Comparison of ENCODE assay signal across 27 cellular contexts in genomic region chr6:132096245-132096644, GRCh38.
"Had no signal": no experiment of that assay in that cellular context is flagged by ENCODE, and none has a peak within 500 bp of the region (broad histone marks: within the 10 kb centered on the region; RNA-seq: fewer than 3 reads in every experiment).

No MANE protein-coding gene starts in this region.

- H3K36me3 Mint-ChIP-seq: activated CD4-positive, alpha-beta memory T cell treated with anti-CD3 and anti-CD28 coated beads for 36 hours; activated naive CD8-positive, alpha-beta T cell treated with anti-CD3 and anti-CD28 coated beads, Interleukin-2, amount 10 ng/mL, durations not matched to agents 7 days and 5 days; neural progenitor cell had no signal

- H3K36me3 ChIP-seq: esophagus muscularis mucosa, left lung, neural progenitor cell, thoracic aorta, upper lobe of left lung had no signal

- H3K27me3 ChIP-seq: esophagus muscularis mucosa, foreskin keratinocyte, left lung, neural progenitor cell, upper lobe of left lung had no signal

- DNase-seq: activated CD4-positive, alpha-beta memory T cell treated with anti-CD3 and anti-CD28 coated beads for 36 hours; activated CD4-positive, alpha-beta T cell treated with anti-CD3 and anti-CD28 coated beads for 48 hours; activated CD4-positive, CD25-positive, alpha-beta regulatory T cell; activated naive CD4-positive, alpha-beta T cell treated with anti-CD3 and anti-CD28 coated beads for 36 hours; activated naive CD8-positive, alpha-beta T cell treated with anti-CD3 and anti-CD28 coated beads, Interleukin-2, amount 10 ng/mL, durations not matched to agents 7 days and 5 days; activated T-cell treated with anti-CD3 and anti-CD28 coated beads, Interleukin-2, amount 50 U/mL, for 48 hours; amygdala; cerebellar nuclear complex; foreskin keratinocyte; kidney glomerular epithelial cell; left lung; naive thymus-derived CD8-positive, alpha-beta T cell; posterior cingulate gyrus; stimulated activated CD4-positive, alpha-beta T cell treated with anti-CD3 and anti-CD28 coated beads, Interleukin-15, amount 100 ng/mL, for 24 hours; stimulated activated CD4-positive, alpha-beta T cell treated with anti-CD3 and anti-CD28 coated beads, Interleukin-2, amount 100 ng/mL, for 48 hours; stimulated activated CD8-positive, alpha-beta memory T cell treated with anti-CD3 and anti-CD28 coated beads, Interleukin-4, amount 100 ng/mL, for 48 hours; stimulated activated naive CD4-positive, alpha-beta T cell; T-helper 17 cell; upper lobe of left lung had no signal

- H3K27ac ChIP-seq: coronary artery, esophagus muscularis mucosa, foreskin keratinocyte, left lung, neural progenitor cell, thoracic aorta, upper lobe of left lung had no signal

- H3K9me3 Mint-ChIP-seq: activated naive CD4-positive, alpha-beta T cell treated with anti-CD3 and anti-CD28 coated beads for 36 hours; activated naive CD8-positive, alpha-beta T cell treated with anti-CD3 and anti-CD28 coated beads, Interleukin-2, amount 10 ng/mL, durations not matched to agents 7 days and 5 days had no signal

- ATAC-seq: foreskin keratinocyte; left lung; naive thymus-derived CD8-positive, alpha-beta T cell; sciatic nerve; T-helper 17 cell had no signal

- H3K9ac ChIP-seq: neural progenitor cell had no signal

- H2AFZ ChIP-seq: neural progenitor cell had no signal

- H3K4me1 ChIP-seq: foreskin keratinocyte, left lung, neural progenitor cell, upper lobe of left lung had no signal

- H3K4me1 Mint-ChIP-seq: activated naive CD8-positive, alpha-beta T cell treated with anti-CD3 and anti-CD28 coated beads, Interleukin-2, amount 10 ng/mL, durations not matched to agents 7 days and 5 days; naive thymus-derived CD8-positive, alpha-beta T cell; neural progenitor cell; T-helper 17 cell had no signal

- H3K4me3 ChIP-seq: coronary artery, esophagus muscularis mucosa, left lung, lung, neural progenitor cell, smooth muscle cell, thoracic aorta, upper lobe of left lung had no signal

- H3K27ac Mint-ChIP-seq: activated CD4-positive, alpha-beta memory T cell treated with anti-CD3 and anti-CD28 coated beads for 36 hours; activated naive CD4-positive, alpha-beta T cell treated with anti-CD3 and anti-CD28 coated beads for 36 hours; activated naive CD8-positive, alpha-beta T cell treated with anti-CD3 and anti-CD28 coated beads, Interleukin-2, amount 10 ng/mL, durations not matched to agents 7 days and 5 days; mesothelial cell of epicardium; naive thymus-derived CD8-positive, alpha-beta T cell; neural progenitor cell; T-helper 17 cell had no signal

- H3K4me2 ChIP-seq: neural progenitor cell, smooth muscle cell had no signal

- H3K4me3 Mint-ChIP-seq: activated CD4-positive, alpha-beta memory T cell treated with anti-CD3 and anti-CD28 coated beads for 36 hours; activated naive CD4-positive, alpha-beta T cell treated with anti-CD3 and anti-CD28 coated beads for 36 hours; activated naive CD8-positive, alpha-beta T cell treated with anti-CD3 and anti-CD28 coated beads, Interleukin-2, amount 10 ng/mL, durations not matched to agents 7 days and 5 days; mesothelial cell of epicardium; naive thymus-derived CD8-positive, alpha-beta T cell; neural progenitor cell; T-helper 17 cell had no signal

- H3K9me3 ChIP-seq: esophagus muscularis mucosa, thoracic aorta had no signal
